22 cellular contexts compared by ENCODE assay signal in genomic region chrX:37590047-37590446, GRCh38. TPM values are rescaled to one million over a fixed set of nuclear protein-coding genes. Genes with fewer than 3 reads are reported as not detected.
DNase-seq lines count a peak whose midpoint lies in the region; ATAC-seq, FAIRE-seq and TF ChIP-seq lines count a peak whose summit lies in the region.
"Had no signal": no experiment of that assay in that cellular context is flagged by ENCODE, and none has a peak within 500 bp of the region (broad histone marks: within the 10 kb centered on the region; RNA-seq: fewer than 3 reads in every experiment).

No MANE protein-coding gene starts in this region.

- H3K4me1 ChIP-seq in A549 (no peaks in the 10 kb centered on the region), IMR-90 (ENCODE audit: control insufficient read depth, insufficient read depth, low read length) (no peaks in the 10 kb centered on the region), K562 (replicated peaks in 1 of 2; ENCODE audit: control insufficient read depth in 2 of 2, insufficient read depth in 2 of 2, low read length in 2 of 2) (no peaks in the 10 kb centered on the region), keratinocyte (ENCODE audit: control insufficient read depth, extremely low read depth, insufficient read depth, low read length) (no peaks in the 10 kb centered on the region)
- H3K4me1 ChIP-seq: Caco-2 had no signal

- no peak overlapping the region for H3K56ac ChIP-seq in IMR-90 (ENCODE audit: extremely low read depth, insufficient read depth, low read length)

- no peak overlapping the region for H3K27ac ChIP-seq in A549
- no peak overlapping the region for H3K27ac ChIP-seq in IMR-90 (ENCODE audit: insufficient read depth, low read length)
- no peak overlapping the region for H3K27ac ChIP-seq in K562 (ENCODE audit: extremely low read depth, low read depth, low read length)
- H3K27ac ChIP-seq in keratinocyte (ENCODE audit: control insufficient read depth, insufficient read depth, low read length), result no peak overlapping the region
- H3K27ac ChIP-seq: BLaER1 treated with 17β-estradiol and CSF1 and Interleukin-3, amounts not matched to agents 10 nM and 100 nM; C4-2B had no signal

- no TSS peak for BruUV-seq in IMR-90 (replicated peaks; lab: Mats Ljungman, UMichigan)
- no TSS peak for BruUV-seq in K562 (replicated peaks; lab: Mats Ljungman, UMichigan)

- H3K23ac ChIP-seq in IMR-90 (ENCODE audit: low read depth, low read length), result no peak overlapping the region

- H2AK5ac ChIP-seq in IMR-90 (ENCODE audit: low read depth, low read length), result no peak overlapping the region

- H3K4me2 ChIP-seq in A549 (no peak overlapping the region), IMR-90 (ENCODE audit: low read depth, low read length) (no peak overlapping the region), K562 (ENCODE audit: insufficient read depth, low read length) (no peak overlapping the region), keratinocyte (ENCODE audit: control insufficient read depth, extremely low read depth, insufficient read depth, low read depth, low read length) (no peak overlapping the region)
- H3K4me2 ChIP-seq: BLaER1 treated with 17β-estradiol and CSF1 and Interleukin-3, amounts not matched to agents 10 nM and 100 nM had no signal

- H3K79me1 ChIP-seq in IMR-90 (ENCODE audit: low read depth in 1 of 2, low read length in 2 of 2), result no peaks in the 10 kb centered on the region

- H2BK20ac ChIP-seq in IMR-90 (ENCODE audit: low read depth, low read length), result no peak overlapping the region

- TF ChIP-seq RAD21 in A549 (conservative IDR thresholded peaks at IDR 0.05 in 1 of 2, IDR thresholded peaks at IDR 0.05 in 1 of 2), result no peak
- TF ChIP-seq RAD21 in IMR-90 (IDR thresholded peaks at IDR 0.05; ENCODE audit: low read length), result no peak
- TF ChIP-seq RAD21 in K562 (CRISPR knock-in tag; conservative IDR thresholded peaks at IDR 0.05 in 1 of 2, IDR thresholded peaks at IDR 0.05 in 1 of 2), result no peak

- no peak overlapping the region for H3K4me3 ChIP-seq in A549
- H3K4me3 ChIP-seq in IMR-90 (ENCODE audit: insufficient read depth, low read depth, low read length), result no peak overlapping the region
- H3K4me3 ChIP-seq in K562, result no peak overlapping the region
- H3K4me3 ChIP-seq in keratinocyte (ENCODE audit: control insufficient read depth in 2 of 3, extremely low read depth in 1 of 3, insufficient read depth in 2 of 3, low read depth in 1 of 3, low read length in 3 of 3), result no peak overlapping the region
- H3K4me3 ChIP-seq: BLaER1 treated with 17β-estradiol and CSF1 and Interleukin-3, amounts not matched to agents 10 nM and 100 nM; GM12878 had no signal

- 2% methylated on average over 2 of the region's 2 CpGs for whole genome bisulfite sequencing in A549 (ENCODE audit: missing lambda C conversion rate)
- no CpG with 5 or more reads among the region's 2 CpGs for WGBS in IMR-90 (ENCODE audit: extremely low coverage in 2 of 2, insufficient read length in 1 of 2), 2 experiments
- 17% methylated on average over 2 of the region's 2 CpGs for WGBS in K562 (ENCODE audit: insufficient coverage, low coverage, missing lambda C conversion rate)

- TF ChIP-seq POLR2A in A549 (IDR thresholded peaks at IDR 0.05; ENCODE audit: low read length) (no peak), IMR-90 (IDR thresholded peaks at IDR 0.05; ENCODE audit: low read depth, low read length) (no peak), K562 (conservative IDR thresholded peaks at IDR 0.05) (no peak)

- H3K9ac ChIP-seq in IMR-90 (ENCODE audit: low read depth, low read length), result no peak overlapping the region
- H3K9ac ChIP-seq in K562 (ENCODE audit: insufficient read depth in 1 of 2, low read depth in 2 of 2, low read length in 2 of 2), result no peak overlapping the region
- no peak overlapping the region for H3K9ac ChIP-seq in keratinocyte (ENCODE audit: control insufficient read depth, extremely low read depth, insufficient read depth, low read length)
- H3K9ac ChIP-seq: BLaER1 treated with 17β-estradiol and CSF1 and Interleukin-3, amounts not matched to agents 10 nM and 100 nM had no signal

- intact Hi-C loops in IMR-90 (cut with micrococcal nuclease) (no loop called here), K562 (cut with micrococcal nuclease) (no loop called here)

- H3K9me3 ChIP-seq in A549 (no peaks in the 10 kb centered on the region), IMR-90 (ENCODE audit: control insufficient read depth, insufficient read depth, low read length) (no peaks in the 10 kb centered on the region), K562 (replicated peaks; ENCODE audit: control insufficient read depth, insufficient read depth, low read depth, low read length) (no peaks in the 10 kb centered on the region), keratinocyte (ENCODE audit: control insufficient read depth, low read depth, low read length) (no peaks in the 10 kb centered on the region)
- H3K9me3 ChIP-seq: Caco-2 had no signal

- H2AK9ac ChIP-seq in IMR-90 (replicated peaks; ENCODE audit: low read depth, low read length, poor library complexity), result no peak overlapping the region

- in situ Hi-C loops in IMR-90 (cut with MboI; ENCODE audit: low sequenced_read_pairs), result no loop called here
- in situ Hi-C loops in K562 (cut with MboI), result no loop called here

- no peak for TF ChIP-seq CTCF in A549 (IDR thresholded peaks at IDR 0.05)
- no peak for TF ChIP-seq CTCF in IMR-90 (conservative IDR thresholded peaks at IDR 0.05; ENCODE audit: low read depth, low read length)
- TF ChIP-seq CTCF in K562 (IDR thresholded peaks at IDR 0.05 in 2 of 3, conservative IDR thresholded peaks at IDR 0.05 in 1 of 3; ENCODE audit: insufficient read depth in 2 of 3, low read depth in 1 of 3, low read length in 3 of 3), result no peak
- no peak for TF ChIP-seq CTCF in keratinocyte (optimal IDR thresholded peaks at IDR 0.05 in 1 of 3, IDR thresholded peaks at IDR 0.05 in 1 of 3, conservative IDR thresholded peaks at IDR 0.05 in 1 of 3; ENCODE audit: extremely low read depth in 1 of 3, insufficient read depth in 2 of 3, low read length in 3 of 3)

- ATAC-seq in A549, result no peak
- ATAC-seq in IMR-90 (ENCODE audit: low read depth), result no peak
- ATAC-seq in K562, result no peak
- ATAC-seq: CD8-positive, alpha-beta T cell; GM12878 had no signal

- dilution Hi-C loops in IMR-90 (cut with HindIII; ENCODE audit: low sequenced_read_pairs, unreplicated experiment), result no loop called here
- dilution Hi-C loops in keratinocyte (cut with MboI; ENCODE audit: extremely low pct_ligation_motif_present, low sequenced_read_pairs), result no loop called here

- H2AFZ ChIP-seq in IMR-90 (replicated peaks; ENCODE audit: low read length, poor library complexity), result no peak overlapping the region
- H2AFZ ChIP-seq in K562 (ENCODE audit: low read depth, low read length), result no peak overlapping the region
- H2AFZ ChIP-seq in keratinocyte (ENCODE audit: control insufficient read depth, low read length), result no peak overlapping the region

- no peak overlapping the region for H2BK15ac ChIP-seq in IMR-90 (ENCODE audit: low read depth, low read length)

- H3K4ac ChIP-seq in IMR-90 (ENCODE audit: low read depth, low read length), result no peak overlapping the region

- FAIRE-seq in A549 (lab: Jason Lieb, UNC) (no peak), K562 (lab: Jason Lieb, UNC) (no peak), keratinocyte (lab: Jason Lieb, UNC) (peak; percentile 9)
- FAIRE-seq: A204.1, D721Med, G401.6, GM12892 had no signal

- POLR2A ChIA-PET in A549 (lab: Yijun Ruan, JAX) (no interaction called here), IMR-90 (lab: Charles Lee; ENCODE audit: unreplicated experiment) (no interaction called here), K562 (lab: Yijun Ruan, JAX) (no interaction called here)

- no peak overlapping the region for H3K18ac ChIP-seq in IMR-90 (ENCODE audit: low read depth, low read length)

- no peaks in the 10 kb centered on the region for H3K36me3 ChIP-seq in IMR-90 (ENCODE audit: control insufficient read depth, insufficient read depth, low read length)
- H3K36me3 ChIP-seq in K562 (ENCODE audit: control insufficient read depth, insufficient read depth, low read length), result no peaks in the 10 kb centered on the region
- H3K36me3 ChIP-seq in keratinocyte (ENCODE audit: control insufficient read depth in 2 of 2, extremely low read depth in 1 of 2, insufficient read depth in 2 of 2, low read length in 2 of 2), result no peaks in the 10 kb centered on the region
- H3K36me3 ChIP-seq: BLaER1 treated with 17β-estradiol and CSF1 and Interleukin-3, amounts not matched to agents 10 nM and 100 nM had no signal

- H3K79me2 ChIP-seq in K562 (ENCODE audit: control insufficient read depth, insufficient read depth, low read length), result no peaks in the 10 kb centered on the region
- no peaks in the 10 kb centered on the region for H3K79me2 ChIP-seq in keratinocyte (ENCODE audit: control insufficient read depth, insufficient read depth, low read length)

- no peak for TF ChIP-seq EP300 in A549 (IDR thresholded peaks at IDR 0.05)
- no peak for TF ChIP-seq EP300 in K562 (IDR thresholded peaks at IDR 0.05; ENCODE audit: low read length)

- H3K27me3 ChIP-seq in IMR-90 (ENCODE audit: control insufficient read depth, insufficient read depth, low read length) (no peaks in the 10 kb centered on the region), K562 (ENCODE audit: control insufficient read depth in 2 of 2, insufficient read depth in 2 of 2, low read length in 2 of 2) (no peaks in the 10 kb centered on the region), keratinocyte (ENCODE audit: control insufficient read depth, extremely low read depth, insufficient read depth, low read length) (no peaks in the 10 kb centered on the region)
- H3K27me3 ChIP-seq: BLaER1 treated with 17β-estradiol and CSF1 and Interleukin-3, amounts not matched to agents 10 nM and 100 nM had no signal

- H3K9me1 ChIP-seq in IMR-90 (ENCODE audit: insufficient read depth, low read length) (no peaks in the 10 kb centered on the region), K562 (ENCODE audit: control insufficient read depth, insufficient read depth, low read length) (no peaks in the 10 kb centered on the region), keratinocyte (ENCODE audit: control insufficient read depth, extremely low read depth, insufficient read depth, low read length) (no peaks in the 10 kb centered on the region)

- H2BK5ac ChIP-seq in IMR-90 (ENCODE audit: low read depth, low read length, poor library complexity, severe bottlenecking), result no peak overlapping the region

- no peak overlapping the region for H4K91ac ChIP-seq in IMR-90 (ENCODE audit: insufficient read depth, low read depth, low read length)

- H4K8ac ChIP-seq in IMR-90 (ENCODE audit: low read depth in 2 of 2, low read length in 2 of 2), result no peak overlapping the region

- no peak overlapping the region for H3K14ac ChIP-seq in IMR-90 (replicated peaks; ENCODE audit: low read depth, low read length)

- H4K20me1 ChIP-seq in IMR-90 (ENCODE audit: insufficient read depth, low read length) (no peaks in the 10 kb centered on the region), K562 (replicated peaks; ENCODE audit: control insufficient read depth, insufficient read depth, low read length) (no peaks in the 10 kb centered on the region), keratinocyte (ENCODE audit: control insufficient read depth, extremely low read depth, insufficient read depth, low read length) (no peaks in the 10 kb centered on the region)
- H4K20me1 ChIP-seq: BLaER1 treated with 17β-estradiol and CSF1 and Interleukin-3, amounts not matched to agents 10 nM and 100 nM had no signal

- CTCF ChIA-PET in A549 (lab: Yijun Ruan, JAX) (no interaction called here), IMR-90 (lab: Yijun Ruan, JAX) (interaction anchor here (1.2 kb wide), 1 partner anchor 31 kb away, joined by 3 read pairs; no protein-coding TSS in a partner anchor), K562 (lab: Yijun Ruan, JAX; ENCODE audit: low intra/inter-chr PET ratio) (no interaction called here)

- H2BK120ac ChIP-seq in IMR-90 (ENCODE audit: low read depth, low read length), result no peak overlapping the region

- no peak overlapping the region for H4K5ac ChIP-seq in IMR-90 (ENCODE audit: low read depth, low read length)

- DNase-seq in A549 (ENCODE audit: low read depth in 1 of 2, low spot score in 1 of 2) (no peak), IMR-90 (no peak), K562 (ENCODE audit: extremely low read depth in 1 of 4, low spot score in 3 of 4) (no peak), keratinocyte (ENCODE audit: low read depth, low spot score) (no peak), NCI-H446 (lab: John Stamatoyannopoulos, UW) (no peak), GDM1 (lab: John Stamatoyannopoulos, UW) (no peak), OCI-M2 (lab: John Stamatoyannopoulos, UW; ENCODE audit: unreplicated experiment) (no peak)
- DNase-seq: 8988T; AML-193; Caco-2; Calu3; CD4-positive, alpha-beta T cell; CD8-positive, alpha-beta T cell; DMS79 treated with DMSO at 0.1 percent for 48 hours had no signal

RNA-seq across cellular contexts. Expression of gene LANCL3, which starts 18.6 kb away (rescaled TPM):
- polyA plus RNA-seq in A549 (2011; rRNA removed) (not detected in 2 replicates), A549 (2017; fragmentation: RNase III; extraction: RNeasy Plus Mini Kit Qiagen cat#74134 plus additional on column Dnase treatment) (not detected in 3 replicates), IMR-90 (2012; rRNA removed) (not detected in 2 replicates), K562 (2011; rRNA removed) (0.84 and 2.7 TPM in 2 replicates), K562 (2014; fragmentation: Illumina TruSeq; extraction: Trizol) (0.65 and 0.91 TPM in 2 replicates), K562 (2014; fragmentation: Nextera tagmentation; extraction: Ambion mirVana) (under 1 TPM; 0.45 to 0.50 TPM), K562 (2014; rRNA removed) (0.20 and 0.41 TPM in 2 replicates), keratinocyte (0.46 to 0.97 TPM (median 0.88 TPM) in 3 replicates)
- polyA plus RNA-seq in A549 (2012; cell fraction: cytosol; rRNA removed), result not detected in 2 replicates
- polyA plus RNA-seq in A549 (2012; cell fraction: nucleus; rRNA removed), result not detected in 2 replicates
- polyA minus RNA-seq in A549 (2011; rRNA and poly(A)+ RNA removed), result not detected in 2 replicates
- total RNA-seq in IMR-90 (2012; rRNA removed) (not detected in 2 replicates), K562 (2014; rRNA removed) (0.41 and 0.57 TPM in 2 replicates), K562 (2014; rRNA removed; fragmentation: Illumina TruSeq; extraction: Trizol) (0.76 and 0.83 TPM in 2 replicates), K562 (2015; rRNA removed; fragmentation: Illumina TruSeq; extraction: Trizol) (0.45 and 0.58 TPM in 2 replicates), K562 (2021) (1.5 TPM in 2 replicates)
- polyA plus RNA-seq in IMR-90 (2012; cell fraction: cytosol; rRNA removed), result not detected in 2 replicates
- polyA plus RNA-seq in IMR-90 (2012; cell fraction: nucleus; rRNA removed; ENCODE audit: low replicate concordance), result not detected in 2 replicates
- 2.5 TPM in 2 replicates for total RNA-seq in K562 (2011; cell fraction: chromatin; rRNA removed; ENCODE audit: low replicate concordance)
- total RNA-seq in K562 (2011; cell fraction: nucleolus; rRNA removed), result 2.3 and 2.5 TPM in 2 replicates
- total RNA-seq in K562 (2011; cell fraction: nucleoplasm; rRNA removed), result 1.5 and 3.3 TPM in 2 replicates
- polyA plus RNA-seq in K562 (2011; cell fraction: cytosol; rRNA removed), result 0.81 and 1.4 TPM in 2 replicates
- 1.0 and 2.3 TPM in 2 replicates for polyA plus RNA-seq in K562 (2011; cell fraction: nucleus; rRNA removed)
- 0.79 and 0.98 TPM in 2 replicates for polyA plus RNA-seq in K562 (2012)
- polyA minus RNA-seq in K562 (2011; rRNA and poly(A)+ RNA removed), result 0.91 and 3.3 TPM in 2 replicates
- polyA minus RNA-seq in K562 (2011; cell fraction: cytosol; rRNA and poly(A)+ RNA removed), result 0.67 and 1.6 TPM in 2 replicates
- 1.8 and 5.8 TPM in 2 replicates for polyA minus RNA-seq in K562 (2011; cell fraction: nucleus; rRNA and poly(A)+ RNA removed)
- polyA plus RNA-seq in keratinocyte (2011; ENCODE audit: low read depth), result 0.15 TPM
- 0.42 and 0.57 TPM in 2 replicates for polyA plus RNA-seq in keratinocyte (2011; cell fraction: cytosol; rRNA removed)
- polyA plus RNA-seq in keratinocyte (2011; cell fraction: nucleus; rRNA removed), result 0.70 and 0.73 TPM in 2 replicates
- 0.30 and 1.0 TPM in 2 replicates for polyA plus RNA-seq in keratinocyte (2012; ENCODE audit: low replicate concordance)
- polyA minus RNA-seq in keratinocyte, result 0.39 to 1.3 TPM (median 0.92 TPM) in 3 replicates
- polyA minus RNA-seq in keratinocyte (2011; cell fraction: cytosol; rRNA and poly(A)+ RNA removed), result 2.1 TPM
- 0.63 and 1.5 TPM in 2 replicates for polyA minus RNA-seq in keratinocyte (2011; cell fraction: nucleus; rRNA and poly(A)+ RNA removed)
- total RNA-seq: Caco-2, GM12878 had no signal
- polyA plus RNA-seq: BJ, GM12878 had no signal

Comparison
In these comparisons a context has a peak if more than half of its experiments do, and no peak if none do; other contexts are left out.
1. Of the 35 proteins assayed by ChIP-seq in both K562 and A549: peak only in K562: none; only in A549: none; in both: MAFK; in neither: 34.